23 cellular contexts compared by ENCODE assay signal in genomic region chr16:16000685-16001084, GRCh38. TPM values are rescaled to one million over a fixed set of nuclear protein-coding genes. Genes with fewer than 3 reads are reported as not detected.
DNase-seq lines count a peak whose midpoint lies in the region; ATAC-seq and TF ChIP-seq lines count a peak whose summit lies in the region.
"Had no signal": no experiment of that assay in that cellular context is flagged by ENCODE, and none has a peak within 500 bp of the region (broad histone marks: within the 10 kb centered on the region; RNA-seq: fewer than 3 reads in every experiment).

No MANE protein-coding gene starts in this region.

- H2AFZ ChIP-seq in OCI-LY1 (ENCODE audit: low read length), result no peak overlapping the region

- H3F3A ChIP-seq in OCI-LY1 (ENCODE audit: insufficient read depth, low read length), result no peaks in the 10 kb centered on the region

- peaks cover 22 to 56% (median 48%) of the 10 kb centered on the region in 3 donors for H3K4me1 Mint-ChIP-seq in CD8-positive, alpha-beta memory T cell
- H3K4me1 Mint-ChIP-seq in naive thymus-derived CD8-positive, alpha-beta T cell, result peaks cover 28 to 50% (median 46%) of the 10 kb centered on the region in 4 donors
- H3K4me1 Mint-ChIP-seq in activated naive CD4-positive, alpha-beta T cell treated with anti-CD3 and anti-CD28 coated beads for 36 hours (ENCODE audit: low read depth), result peaks cover 39% of the 10 kb centered on the region

- no peaks in the 10 kb centered on the region for H4K20me1 ChIP-seq in BLaER1
- H4K20me1 ChIP-seq in OCI-LY1 (ENCODE audit: insufficient read depth, low read length), result no peaks in the 10 kb centered on the region

- H3K27ac Mint-ChIP-seq in CD8-positive, alpha-beta memory T cell, result peak overlapping the region in 5 of 8 donors; percentile 12 to 67 (median 39)
- H3K27ac Mint-ChIP-seq in naive thymus-derived CD8-positive, alpha-beta T cell, result peak overlapping the region in 7 of 10 donors; percentile 15 to 83 (median 50)
- no peak overlapping the region for H3K27ac Mint-ChIP-seq in activated naive CD4-positive, alpha-beta T cell treated with anti-CD3 and anti-CD28 coated beads for 36 hours
- H3K27ac Mint-ChIP-seq: B cell; CD8-positive, alpha-beta T cell had no signal

- H3K27me3 ChIP-seq in BLaER1 (no peaks in the 10 kb centered on the region), OCI-LY1 (ENCODE audit: insufficient read depth, low read length) (no peaks in the 10 kb centered on the region)
- H3K27me3 ChIP-seq in CD8-positive, alpha-beta memory T cell (ENCODE audit: insufficient read depth, low read length, poor library complexity, severe bottlenecking), result no peaks in the 10 kb centered on the region
- H3K27me3 ChIP-seq: Peyer's patch had no signal

- peaks cover 2% of the 10 kb centered on the region; the same call in 1 of the 2 replicates for H3K9me3 ChIP-seq in BLaER1
- no peaks in the 10 kb centered on the region for H3K9me3 ChIP-seq in CD8-positive, alpha-beta memory T cell (ENCODE audit: low read length)
- no peaks in the 10 kb centered on the region for H3K9me3 ChIP-seq in OCI-LY1 (ENCODE audit: low read length)
- H3K9me3 ChIP-seq: Peyer's patch had no signal

- no peak for TF ChIP-seq CTCF in OCI-LY1 (IDR thresholded peaks at IDR 0.05; ENCODE audit: low read length)

- DNase-seq in CD8-positive, alpha-beta memory T cell, result no peak
- DNase-seq in naive thymus-derived CD8-positive, alpha-beta T cell, result no peak
- no peak for DNase-seq in NCI-H510A treated with DMSO at 0.1 percent for 48 hours (lab: John Stamatoyannopoulos, UW)
- no peak for DNase-seq in activated naive CD4-positive, alpha-beta T cell treated with anti-CD3 and anti-CD28 coated beads for 36 hours
- DNase-seq: Calu3; CD8-positive, alpha-beta T cell; DMS153; GDM1; KBM-7; MM.1S; NCI-H1048; NCI-H1436 treated with DMSO at 0.1 percent for 48 hours; NCI-H1930; NCI-H748 treated with DMSO at 0.1 percent for 48 hours; NK-92 treated with Interleukin-12 subunit alpha and Interleukin-12 subunit beta, amount 100 ng/mL, for 24 hours; Peyer's patch had no signal

- H3K4me3 ChIP-seq in BLaER1 (no peak overlapping the region), OCI-LY1 (ENCODE audit: low read depth, low read length, poor library complexity, severe bottlenecking) (no peak overlapping the region)
- H3K4me3 ChIP-seq in CD8-positive, alpha-beta memory T cell (ENCODE audit: low read length), result no peak overlapping the region
- H3K4me3 ChIP-seq: Peyer's patch had no signal

- H3K9ac ChIP-seq in BLaER1, result no peak overlapping the region
- no peak overlapping the region for H3K9ac ChIP-seq in OCI-LY1 (ENCODE audit: low read length)

- CTCF ChIA-PET in CD8-positive, alpha-beta memory T cell (lab: Charles Lee), result no interaction called here
- CTCF ChIA-PET in activated naive CD4-positive, alpha-beta T cell treated with anti-CD3 and anti-CD28 coated beads for 36 hours (lab: Charles Lee), result no interaction called here

- H3K36me3 Mint-ChIP-seq in CD8-positive, alpha-beta memory T cell, result peaks cover 0 to 17% (median 6%) of the 10 kb centered on the region in 3 donors
- H3K36me3 Mint-ChIP-seq in naive thymus-derived CD8-positive, alpha-beta T cell, result peaks cover 0 to 9% (median 5%) of the 10 kb centered on the region in 3 donors
- peaks cover 21% of the 10 kb centered on the region for H3K36me3 Mint-ChIP-seq in activated naive CD4-positive, alpha-beta T cell treated with anti-CD3 and anti-CD28 coated beads for 36 hours (ENCODE audit: low read depth)

- H3K4me1 ChIP-seq in BLaER1 (peaks cover 70% of the 10 kb centered on the region), OCI-LY1 (ENCODE audit: insufficient read depth, low read length, severe bottlenecking) (peaks cover 31% of the 10 kb centered on the region)
- peaks cover 11% of the 10 kb centered on the region for H3K4me1 ChIP-seq in CD8-positive, alpha-beta memory T cell (ENCODE audit: insufficient read depth, low read length)

- H3K4me3 Mint-ChIP-seq in CD8-positive, alpha-beta memory T cell, result no peak overlapping the region
- H3K4me3 Mint-ChIP-seq in naive thymus-derived CD8-positive, alpha-beta T cell, result no peak overlapping the region
- H3K4me3 Mint-ChIP-seq in activated naive CD4-positive, alpha-beta T cell treated with anti-CD3 and anti-CD28 coated beads for 36 hours, result no peak overlapping the region
- H3K4me3 Mint-ChIP-seq: B cell; CD8-positive, alpha-beta T cell had no signal

- H3K27ac ChIP-seq in BLaER1 (peak overlapping the region; percentile 94), OCI-LY1 (ENCODE audit: low read depth, low read length, poor library complexity, severe bottlenecking) (peak overlapping the region; percentile 36)
- no peak overlapping the region for H3K27ac ChIP-seq in CD8-positive, alpha-beta memory T cell (ENCODE audit: low read depth, low read length)
- H3K27ac ChIP-seq: HL-60, Peyer's patch had no signal

- no peaks in the 10 kb centered on the region for H3K9me2 ChIP-seq in OCI-LY1 (ENCODE audit: low read depth, low read length)

- H3K4me2 ChIP-seq in BLaER1 (peak overlapping the region; percentile 35), OCI-LY1 (ENCODE audit: low read length) (no peak overlapping the region)

- no peaks in the 10 kb centered on the region for H3K9me3 Mint-ChIP-seq in CD8-positive, alpha-beta memory T cell
- peaks cover 0 to 2% (median 0%) of the 10 kb centered on the region in 9 donors for H3K9me3 Mint-ChIP-seq in naive thymus-derived CD8-positive, alpha-beta T cell
- H3K9me3 Mint-ChIP-seq in activated naive CD4-positive, alpha-beta T cell treated with anti-CD3 and anti-CD28 coated beads for 36 hours, result peaks cover 2% of the 10 kb centered on the region
- H3K9me3 Mint-ChIP-seq: CD8-positive, alpha-beta T cell had no signal

- POLR2A ChIA-PET in CD8-positive, alpha-beta memory T cell (lab: Charles Lee), result no interaction called here
- POLR2A ChIA-PET in naive thymus-derived CD8-positive, alpha-beta T cell (lab: Charles Lee), result no interaction called here

- intact Hi-C loops in activated naive CD4-positive, alpha-beta T cell treated with anti-CD3 and anti-CD28 coated beads for 36 hours (cut with micrococcal nuclease), result no loop called here

- H3K36me3 ChIP-seq in BLaER1, result peaks cover 24% of the 10 kb centered on the region; the same call in 1 of the 2 replicates
- H3K36me3 ChIP-seq in CD8-positive, alpha-beta memory T cell (ENCODE audit: insufficient read depth, low read length), result no peaks in the 10 kb centered on the region
- H3K36me3 ChIP-seq in OCI-LY1 (ENCODE audit: insufficient read depth, low read length), result peaks cover 8% of the 10 kb centered on the region
- H3K36me3 ChIP-seq: Peyer's patch had no signal

- H3K27me3 Mint-ChIP-seq in CD8-positive, alpha-beta memory T cell, result no peaks in the 10 kb centered on the region
- no peaks in the 10 kb centered on the region for H3K27me3 Mint-ChIP-seq in naive thymus-derived CD8-positive, alpha-beta T cell
- H3K27me3 Mint-ChIP-seq in activated naive CD4-positive, alpha-beta T cell treated with anti-CD3 and anti-CD28 coated beads for 36 hours (ENCODE audit: low read depth), result no peaks in the 10 kb centered on the region
- H3K27me3 Mint-ChIP-seq: B cell had no signal

- no peak for ATAC-seq in naive thymus-derived CD8-positive, alpha-beta T cell
- ATAC-seq in HG02870 (IDR thresholded peaks at IDR 0.05; ENCODE audit: unreplicated experiment), result no peak
- ATAC-seq in HG02798 (IDR thresholded peaks at IDR 0.05; ENCODE audit: poor library complexity, unreplicated experiment), result no peak
- ATAC-seq: CD8-positive, alpha-beta T cell; HepG2 had no signal

- peaks cover 37% of the 10 kb centered on the region for H3K79me2 ChIP-seq in OCI-LY1 (ENCODE audit: insufficient read depth, low read length)

RNA-seq across cellular contexts. Expression of gene ABCC1, which starts 51.3 kb away (rescaled TPM):
- 10 to 100 TPM; 64.6 to 64.8 TPM for total RNA-seq in CD8-positive, alpha-beta memory T cell
- polyA plus RNA-seq in CD8-positive, alpha-beta memory T cell, result 9.9 TPM
- 10 to 100 TPM; 66.7 to 68.6 TPM for total RNA-seq in naive thymus-derived CD8-positive, alpha-beta T cell
- 1 to 10 TPM; 3.7 to 9.0 (median 4.3) TPM for polyA plus RNA-seq in naive thymus-derived CD8-positive, alpha-beta T cell
- total RNA-seq in activated naive CD4-positive, alpha-beta T cell treated with anti-CD3 and anti-CD28 coated beads for 36 hours, result 10 to 100 TPM; 40.3 to 41.0 TPM
